Comparison of ENCODE assay signal across 3 cellular contexts in genomic region chr6:29025927-29026585, GRCh38.
TF ChIP-seq lines count a peak whose summit lies in the region.

No MANE protein-coding gene starts in this region.

TF ChIP-seq in HepG2, 621 proteins besides CTCF, POLR2A, EP300 and RAD21:
- no peak for TF ChIP-seq SNAPC2 (CRISPR knock-in tag; IDR thresholded peaks at IDR 0.05)
- no peak for TF ChIP-seq ATM (IDR thresholded peaks at IDR 0.05; ENCODE audit: borderline replicate concordance)
- peak; percentile 33; the same call in 1 of the 2 replicates for TF ChIP-seq CEBPB (IDR thresholded peaks at IDR 0.05; ENCODE audit: borderline replicate concordance, low read depth, low read length)

TF ChIP-seq in IMR-90, 13 proteins besides CTCF, POLR2A, EP300 and RAD21:
- TF ChIP-seq MXI1 (IDR thresholded peaks at IDR 0.05; ENCODE audit: borderline replicate concordance, low read depth, low read length): no peak
- no peak for TF ChIP-seq NFE2L2 (IDR thresholded peaks at IDR 0.05; ENCODE audit: low read depth, low read length)
- TF ChIP-seq RFX5 (IDR thresholded peaks at IDR 0.05; ENCODE audit: low read depth, low read length): no peak
- peak; percentile 9; the same call in 1 of the 2 replicates for TF ChIP-seq CEBPB (IDR thresholded peaks at IDR 0.05; ENCODE audit: low read depth, low read length)
TF ChIP-seq in IMR-90: peak in this region for 1.

TF ChIP-seq in K562, 482 proteins besides CTCF, POLR2A, EP300 and RAD21:
- 0 out of 2 replicates have a peak, but pooled peaks have one; percentile 22 for TF ChIP-seq CBFA2T2 (conservative IDR thresholded peaks at IDR 0.05)
- TF ChIP-seq ATF3 (IDR thresholded peaks at IDR 0.05): peak; percentile 76; the same call in 1 of the 2 replicates
- no peak for TF ChIP-seq ATF3 (CRISPR knock-in tag; conservative IDR thresholded peaks at IDR 0.05)
- TF ChIP-seq CBFA2T3 (IDR thresholded peaks at IDR 0.05): peak; percentile 53
- TF ChIP-seq SIX5 (IDR thresholded peaks at IDR 0.05; ENCODE audit: borderline replicate concordance in 1 of 2, insufficient read depth in 1 of 2, low read depth in 1 of 2, low read length in 2 of 2): no peak
- no peak for TF ChIP-seq CHCHD3 (CRISPR knock-in tag; IDR thresholded peaks at IDR 0.05)
- no peak for TF ChIP-seq ZNF518B (CRISPR knock-in tag; IDR thresholded peaks at IDR 0.05)
- no peak for TF ChIP-seq C11orf30 (IDR thresholded peaks at IDR 0.05; ENCODE audit: low read depth)
- peak in 1 of 2 experiments; percentile 75; a peak in 2 of 4 replicates for TF ChIP-seq RCOR1 (IDR thresholded peaks at IDR 0.05; ENCODE audit: borderline replicate concordance in 1 of 2, low read depth in 2 of 2, low read length in 2 of 2)
- TF ChIP-seq EGR1 (conservative IDR thresholded peaks at IDR 0.05): no peak
- TF ChIP-seq EWSR1 (IDR thresholded peaks at IDR 0.05; ENCODE audit: borderline replicate concordance, low read depth, partially characterized antibody): no peak
- no peak for TF ChIP-seq ZNF146 (CRISPR knock-in tag; IDR thresholded peaks at IDR 0.05; ENCODE audit: unreplicated experiment)
- TF ChIP-seq WHSC1 (IDR thresholded peaks at IDR 0.05; ENCODE audit: low read length): no peak
- TF ChIP-seq ARID4B (CRISPR knock-in tag; IDR thresholded peaks at IDR 0.05): no peak
- peak; percentile 39 for TF ChIP-seq CEBPB (tag; IDR thresholded peaks at IDR 0.05)
- TF ChIP-seq TRIM24 (IDR thresholded peaks at IDR 0.05): 0 out of 4 replicates have a peak, but pooled peaks of 1 of the 2 experiments have one; percentile 35
- 0 out of 2 replicates have a peak, but pooled peaks have one; percentile 17 for TF ChIP-seq TCF3 (CRISPR knock-in tag; IDR thresholded peaks at IDR 0.05)
- TF ChIP-seq ZEB2 (IDR thresholded peaks at IDR 0.05): peak; percentile 50; the same call in 1 of the 2 replicates
- TF ChIP-seq KDM1A (IDR thresholded peaks at IDR 0.05): peak; percentile 67 to 68
- TF ChIP-seq CEBPG (CRISPR knock-in tag; IDR thresholded peaks at IDR 0.05): no peak
- TF ChIP-seq CEBPG (tag; conservative IDR thresholded peaks at IDR 0.05 in 1 of 2, IDR thresholded peaks at IDR 0.05 in 1 of 2): peak; percentile 48 to 55; a peak in 2 of 4 replicates
- no peak for TF ChIP-seq EZH2 (IDR thresholded peaks at IDR 0.05; ENCODE audit: borderline replicate concordance, low read depth, low read length)
- TF ChIP-seq ETV1 (tag; conservative IDR thresholded peaks at IDR 0.05; ENCODE audit: low read depth): no peak
